In the genomic region with DNA sequence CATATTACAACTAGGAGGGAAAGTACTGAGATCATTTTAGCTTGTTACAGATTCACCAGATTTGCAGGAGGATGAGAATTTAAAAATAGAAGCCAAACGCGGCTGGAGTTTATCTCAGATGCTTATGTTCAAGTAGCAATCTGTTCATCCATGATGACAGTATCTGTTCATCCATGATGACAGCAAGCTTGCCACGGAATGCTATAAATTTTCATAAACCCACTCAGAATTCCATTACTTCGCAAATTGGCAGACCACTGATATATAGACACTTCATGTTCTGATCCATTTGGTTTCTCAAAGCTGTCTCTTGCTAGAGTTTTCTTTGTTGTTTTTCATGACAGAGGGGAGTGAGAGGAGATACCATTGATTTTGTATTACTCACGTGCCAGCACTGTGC, we compare ENCODE assay signal across 12 cellular contexts.
A peak's percentile ranks its signal among the peaks of the same experiment; 100 is the strongest.
DNase-seq lines count a peak whose midpoint lies in the region; ATAC-seq and TF ChIP-seq lines count a peak whose summit lies in the region.
"Had no signal": no experiment of that assay in that cellular context is flagged by ENCODE, and none has a peak within 500 bp of the region (broad histone marks: within the 10 kb centered on the region; RNA-seq: fewer than 3 reads in every experiment).

No MANE protein-coding gene starts in this region.

- H3K4me1 ChIP-seq in SK-N-SH (ENCODE audit: control insufficient read depth in 1 of 2, insufficient read depth in 2 of 2, low read depth in 1 of 2, low read length in 1 of 2) (peaks cover 0 to 17% of the 10 kb centered on the region in 2 experiments; a peak in 3 of 4 replicates), prostate gland (replicated peaks) (no peaks in the 10 kb centered on the region)
- H3K4me1 ChIP-seq: HAP-1 had no signal

- no peak for ATAC-seq in HG02759 (IDR thresholded peaks at IDR 0.05; ENCODE audit: unreplicated experiment)

- H3K9me2 ChIP-seq in SK-N-SH (no peaks in the 10 kb centered on the region), neural cell (ENCODE audit: insufficient read depth, low read length) (no peaks in the 10 kb centered on the region)

- TF ChIP-seq RAD21 in SK-N-SH (IDR thresholded peaks at IDR 0.05; ENCODE audit: low read length) (no peak), neural cell (conservative IDR thresholded peaks at IDR 0.05) (no peak)

- H3F3A ChIP-seq in SK-N-SH (replicated peaks; ENCODE audit: insufficient read depth) (peaks cover 8% of the 10 kb centered on the region), neural cell (ENCODE audit: insufficient read depth, low read length, poor library complexity, severe bottlenecking) (no peaks in the 10 kb centered on the region)

- H2AFZ ChIP-seq in SK-N-SH (ENCODE audit: low read depth), result no peak overlapping the region
- no peak overlapping the region for H2AFZ ChIP-seq in neural cell (ENCODE audit: low read depth, low read length)

- TF ChIP-seq EP300 in SK-N-SH (IDR thresholded peaks at IDR 0.05; ENCODE audit: borderline replicate concordance in 1 of 2, low read depth in 1 of 2, low read length in 1 of 2) (no peak; a peak in 1 of 4 replicates), neural cell (conservative IDR thresholded peaks at IDR 0.05; ENCODE audit: poor library complexity, severe bottlenecking) (peak; percentile 21)

- H3K79me2 ChIP-seq in SK-N-SH (ENCODE audit: insufficient read depth), result no peaks in the 10 kb centered on the region
- no peaks in the 10 kb centered on the region for H3K79me2 ChIP-seq in neural cell (replicated peaks; ENCODE audit: insufficient read depth, low read length)

- H3K36me3 ChIP-seq in SK-N-SH (replicated peaks in 1 of 2; ENCODE audit: control insufficient read depth in 1 of 2, insufficient read depth in 2 of 2, low read length in 1 of 2), result no peaks in the 10 kb centered on the region
- H3K36me3 ChIP-seq in neural cell (ENCODE audit: insufficient read depth, low read length), result no peaks in the 10 kb centered on the region
- H3K36me3 ChIP-seq in prostate gland, result no peaks in the 10 kb centered on the region
- H3K36me3 ChIP-seq: HAP-1 had no signal

- H4K20me1 ChIP-seq in SK-N-SH (ENCODE audit: insufficient read depth) (no peaks in the 10 kb centered on the region), neural cell (ENCODE audit: insufficient read depth) (no peaks in the 10 kb centered on the region)

- H3K4me3 ChIP-seq in SK-N-SH (ENCODE audit: low read depth in 2 of 2, low read length in 1 of 2) (no peak overlapping the region), dorsolateral prefrontal cortex (peak overlapping the region in 1 of 59 donors; percentile 16), neural cell (ENCODE audit: low read length) (no peak overlapping the region), prostate gland (no peak overlapping the region)
- H3K4me3 ChIP-seq: HAP-1 had no signal

- TF ChIP-seq CTCF in SK-N-SH (IDR thresholded peaks at IDR 0.05), result no peak
- no peak for TF ChIP-seq CTCF in dorsolateral prefrontal cortex (IDR thresholded peaks at IDR 0.05 in 54 of 56, conservative IDR thresholded peaks at IDR 0.05 in 2 of 56; ENCODE audit: low read depth in 1 of 56, partially characterized antibody in 56 of 56)
- TF ChIP-seq CTCF in neural cell (IDR thresholded peaks at IDR 0.05; ENCODE audit: poor library complexity, severe bottlenecking), result no peak
- no peak for TF ChIP-seq CTCF in prostate gland (IDR thresholded peaks at IDR 0.05)

- peak; percentile 94 for DNase-seq in G401 (ENCODE audit: low spot score)
- DNase-seq in SK-N-SH, result no peak
- peak in 1 of 10 donors; percentile 47 for DNase-seq in dorsolateral prefrontal cortex
- DNase-seq in AG20443 (ENCODE audit: low spot score), result no peak
- DNase-seq in prostate gland (ENCODE audit: low spot score), result no peak
- DNase-seq: CD4-positive, CD25-positive, alpha-beta regulatory T cell; EL; NK-92 treated with Interleukin-12 subunit alpha and Interleukin-12 subunit beta, amount 100 ng/mL, for 24 hours; SHP77 had no signal

- CTCF ChIA-PET in SK-N-SH (lab: Yijun Ruan, JAX), result interaction anchor here (1.0 to 1.2 kb wide), 2 partner anchors 14 to 84 kb away, joined by 3 to 8 read pairs; a partner anchor contains a TSS

- POLR2A ChIA-PET in SK-N-SH (lab: Yijun Ruan, JAX), result no interaction called here

- H3K9ac ChIP-seq in SK-N-SH, result no peak overlapping the region
- no peak overlapping the region for H3K9ac ChIP-seq in neural cell (ENCODE audit: low read length)

- 52% methylated on average over 5 of the region's 5 CpGs for WGBS in SK-N-SH (ENCODE audit: low lambda C conversion rate)
- 65% methylated on average over 5 of the region's 5 CpGs for WGBS in prostate gland

- H3K27me3 ChIP-seq in SK-N-SH (ENCODE audit: insufficient read depth) (no peaks in the 10 kb centered on the region), dorsolateral prefrontal cortex (no peaks in the 10 kb centered on the region), neural cell (ENCODE audit: insufficient read depth, low read depth, low read length) (no peaks in the 10 kb centered on the region), prostate gland (replicated peaks; ENCODE audit: insufficient read depth) (no peaks in the 10 kb centered on the region)

- in situ Hi-C loops in G401 (cut with HindIII; ENCODE audit: low sequenced_read_pairs), result no loop called here

- no peak for TF ChIP-seq POLR2A in prostate gland (IDR thresholded peaks at IDR 0.05)

- no peak overlapping the region for H3K4me2 ChIP-seq in SK-N-SH
- H3K4me2 ChIP-seq in neural cell (ENCODE audit: low read length), result no peak overlapping the region

- H3K27ac ChIP-seq in SK-N-SH (ENCODE audit: low read depth in 2 of 2, low read length in 1 of 2) (no peak overlapping the region), dorsolateral prefrontal cortex (peak overlapping the region in 50 of 59 donors; percentile 7 to 82 (median 58)), neural cell (ENCODE audit: low read length) (no peak overlapping the region), prostate gland (no peak overlapping the region)

- intact Hi-C loops in dorsolateral prefrontal cortex (cut with DNase I), result no loop called here
- intact Hi-C loops in prostate gland (cut with DNase I), result no loop called here

- H3K9me3 ChIP-seq in SK-N-SH (no peaks in the 10 kb centered on the region), neural cell (ENCODE audit: low read length) (no peaks in the 10 kb centered on the region), prostate gland (no peaks in the 10 kb centered on the region)
- H3K9me3 ChIP-seq: HAP-1 had no signal

TF ChIP-seq in SK-N-SH, 30 proteins besides CTCF, POLR2A, EP300 and RAD21:
- TF ChIP-seq RFX5 (IDR thresholded peaks at IDR 0.05; ENCODE audit: low read length), result no peak
- TF ChIP-seq, protein P1, sequence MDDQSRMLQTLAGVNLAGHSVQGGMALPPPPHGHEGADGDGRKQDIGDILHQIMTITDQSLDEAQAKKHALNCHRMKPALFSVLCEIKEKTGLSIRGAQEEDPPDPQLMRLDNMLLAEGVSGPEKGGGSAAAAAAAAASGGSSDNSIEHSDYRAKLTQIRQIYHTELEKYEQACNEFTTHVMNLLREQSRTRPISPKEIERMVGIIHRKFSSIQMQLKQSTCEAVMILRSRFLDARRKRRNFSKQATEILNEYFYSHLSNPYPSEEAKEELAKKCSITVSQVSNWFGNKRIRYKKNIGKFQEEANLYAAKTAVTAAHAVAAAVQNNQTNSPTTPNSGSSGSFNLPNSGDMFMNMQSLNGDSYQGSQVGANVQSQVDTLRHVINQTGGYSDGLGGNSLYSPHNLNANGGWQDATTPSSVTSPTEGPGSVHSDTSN (IDR thresholded peaks at IDR 0.05), result peak; percentile 44; the same call in 1 of the 2 replicates
- peak; percentile 70 for TF ChIP-seq RCOR1 (IDR thresholded peaks at IDR 0.05; ENCODE audit: low read length)
- peak; percentile 36; the same call in 1 of the 2 replicates for TF ChIP-seq TCF12 (IDR thresholded peaks at IDR 0.05)
- TF ChIP-seq NFIC (IDR thresholded peaks at IDR 0.05; ENCODE audit: borderline replicate concordance), result no peak

TF ChIP-seq in neural cell, 6 proteins besides CTCF, POLR2A, EP300 and RAD21:
- TF ChIP-seq EZH2 (IDR thresholded peaks at IDR 0.05; ENCODE audit: borderline replicate concordance, insufficient read depth, low read length, poor library complexity, severe bottlenecking) (no peak), TAF1 (IDR thresholded peaks at IDR 0.05; ENCODE audit: low read depth) (no peak), POLR2AphosphoS5 (IDR thresholded peaks at IDR 0.05) (no peak), MXI1 (conservative IDR thresholded peaks at IDR 0.05; ENCODE audit: poor library complexity, severe bottlenecking) (no peak)
- TF ChIP-seq, protein P2, sequence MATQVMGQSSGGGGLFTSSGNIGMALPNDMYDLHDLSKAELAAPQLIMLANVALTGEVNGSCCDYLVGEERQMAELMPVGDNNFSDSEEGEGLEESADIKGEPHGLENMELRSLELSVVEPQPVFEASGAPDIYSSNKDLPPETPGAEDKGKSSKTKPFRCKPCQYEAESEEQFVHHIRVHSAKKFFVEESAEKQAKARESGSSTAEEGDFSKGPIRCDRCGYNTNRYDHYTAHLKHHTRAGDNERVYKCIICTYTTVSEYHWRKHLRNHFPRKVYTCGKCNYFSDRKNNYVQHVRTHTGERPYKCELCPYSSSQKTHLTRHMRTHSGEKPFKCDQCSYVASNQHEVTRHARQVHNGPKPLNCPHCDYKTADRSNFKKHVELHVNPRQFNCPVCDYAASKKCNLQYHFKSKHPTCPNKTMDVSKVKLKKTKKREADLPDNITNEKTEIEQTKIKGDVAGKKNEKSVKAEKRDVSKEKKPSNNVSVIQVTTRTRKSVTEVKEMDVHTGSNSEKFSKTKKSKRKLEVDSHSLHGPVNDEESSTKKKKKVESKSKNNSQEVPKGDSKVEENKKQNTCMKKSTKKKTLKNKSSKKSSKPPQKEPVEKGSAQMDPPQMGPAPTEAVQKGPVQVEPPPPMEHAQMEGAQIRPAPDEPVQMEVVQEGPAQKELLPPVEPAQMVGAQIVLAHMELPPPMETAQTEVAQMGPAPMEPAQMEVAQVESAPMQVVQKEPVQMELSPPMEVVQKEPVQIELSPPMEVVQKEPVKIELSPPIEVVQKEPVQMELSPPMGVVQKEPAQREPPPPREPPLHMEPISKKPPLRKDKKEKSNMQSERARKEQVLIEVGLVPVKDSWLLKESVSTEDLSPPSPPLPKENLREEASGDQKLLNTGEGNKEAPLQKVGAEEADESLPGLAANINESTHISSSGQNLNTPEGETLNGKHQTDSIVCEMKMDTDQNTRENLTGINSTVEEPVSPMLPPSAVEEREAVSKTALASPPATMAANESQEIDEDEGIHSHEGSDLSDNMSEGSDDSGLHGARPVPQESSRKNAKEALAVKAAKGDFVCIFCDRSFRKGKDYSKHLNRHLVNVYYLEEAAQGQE (IDR thresholded peaks at IDR 0.05; ENCODE audit: borderline replicate concordance), result no peak
TF ChIP-seq in neural cell: peak in this region for 0.

Comparison
In these comparisons a context has a peak if more than half of its experiments do, and no peak if none do; other contexts are left out.
1. H3K27ac ChIP-seq: peak in dorsolateral prefrontal cortex (50 of 59); none in SK-N-SH (0 of 2), neural cell (single experiment) and prostate gland (0 of 2).